In the genomic region with DNA sequence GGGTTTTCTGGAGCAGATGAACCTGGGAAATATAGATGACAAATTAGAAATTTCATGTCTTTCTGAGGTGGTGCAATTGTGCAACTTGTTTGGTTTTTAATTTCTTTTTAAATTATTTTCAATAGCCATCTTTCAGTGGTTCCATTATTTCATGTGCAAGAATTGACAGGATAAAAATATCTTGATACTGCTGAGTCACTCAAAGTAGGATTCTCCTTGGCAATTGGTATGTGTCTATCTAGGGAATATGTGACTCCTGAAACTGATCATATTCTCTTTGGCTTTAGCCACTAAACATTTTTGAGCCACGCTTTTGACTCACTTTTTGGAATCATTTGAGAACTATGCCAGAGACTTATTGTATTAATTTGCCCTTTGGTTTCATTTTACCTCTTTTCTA, we compare ENCODE assay signal across 22 cellular contexts.
DNase-seq lines count a peak whose midpoint lies in the region; ATAC-seq, FAIRE-seq and TF ChIP-seq lines count a peak whose summit lies in the region.
"Had no signal": no experiment of that assay in that cellular context is flagged by ENCODE, and none has a peak within 500 bp of the region (broad histone marks: within the 10 kb centered on the region; RNA-seq: fewer than 3 reads in every experiment).

No MANE protein-coding gene starts in this region.

- TF ChIP-seq EP300 in HepG2 (IDR thresholded peaks at IDR 0.05; ENCODE audit: low read depth in 2 of 2, low read length in 2 of 2), result no peak
- no peak for TF ChIP-seq EP300 in HepG2 (CRISPR knock-in tag; IDR thresholded peaks at IDR 0.05; ENCODE audit: borderline replicate concordance)

- no TSS peak for BruUV-seq in HepG2 (replicated peaks; lab: Mats Ljungman, UMichigan)

- TF ChIP-seq CTCF in HepG2 (CRISPR knock-in tag; IDR thresholded peaks at IDR 0.05) (no peak), right lobe of liver (IDR thresholded peaks at IDR 0.05) (no peak)

- H3K4me3 ChIP-seq in HepG2 (replicated peaks in 1 of 3; ENCODE audit: insufficient read depth in 1 of 3, low read depth in 2 of 3, low read length in 3 of 3) (no peak overlapping the region), right lobe of liver (no peak overlapping the region), aorta (ENCODE audit: low read length in 2 of 2) (no peak overlapping the region)
- H3K4me3 ChIP-seq: GM12878, K562 had no signal

- H4K20me1 ChIP-seq in HepG2 (ENCODE audit: insufficient read depth, low read length), result no peaks in the 10 kb centered on the region

- CTCF ChIA-PET in HepG2 (lab: Yijun Ruan, JAX; ENCODE audit: low intra/inter-chr PET ratio, low total read pairs), result no interaction called here

- no peak for ATAC-seq in HepG2
- ATAC-seq in right lobe of liver, result no peak
- ATAC-seq in aorta (ENCODE audit: low FRiP score), result no peak
- ATAC-seq: GM12878, K562 had no signal

- H3K4me1 ChIP-seq in HepG2 (ENCODE audit: insufficient read depth, low read length), result no peaks in the 10 kb centered on the region
- H3K4me1 ChIP-seq in right lobe of liver, result no peaks in the 10 kb centered on the region
- no peaks in the 10 kb centered on the region for H3K4me1 ChIP-seq in aorta (ENCODE audit: control insufficient read depth in 1 of 2, insufficient read depth in 2 of 2, low read length in 2 of 2)
- H3K4me1 ChIP-seq: BE2C had no signal

- in situ Hi-C loops in HepG2 (cut with HindIII; ENCODE audit: extremely low pct_ligation_motif_present, low pct_unique_long_range_greater_than_20kb), result no loop called here

- TF ChIP-seq POLR2A in HepG2 (IDR thresholded peaks at IDR 0.05; ENCODE audit: insufficient read depth in 1 of 2, low read depth in 2 of 2, low read length in 2 of 2) (no peak), right lobe of liver (IDR thresholded peaks at IDR 0.05) (no peak)

- no peak overlapping the region for H3K4me2 ChIP-seq in HepG2 (ENCODE audit: low read depth, low read length)

- H3K79me2 ChIP-seq in HepG2 (ENCODE audit: insufficient read depth, low read length), result no peaks in the 10 kb centered on the region

- POLR2A ChIA-PET in HepG2 (lab: Yijun Ruan, JAX), result no interaction called here

- H3K27ac ChIP-seq in HepG2 (ENCODE audit: extremely low read length, insufficient read depth, low read length) (no peak overlapping the region), right lobe of liver (no peak overlapping the region), aorta (ENCODE audit: low read depth in 1 of 2, low read length in 2 of 2) (no peak overlapping the region)
- H3K27ac ChIP-seq: 22Rv1 had no signal

- 0% methylated on average over 1 of the region's 1 CpG for WGBS in HepG2 (ENCODE audit: low lambda C conversion rate)
- 23% methylated on average over 1 of the region's 1 CpG for WGBS in right lobe of liver (ENCODE audit: insufficient coverage, low coverage, low lambda C conversion rate, missing lambda C conversion rate)
- 79 to 82% methylated on average over 1 of the region's 1 CpG for WGBS in aorta, 2 donors

- H3K9me3 ChIP-seq in HepG2 (ENCODE audit: low read length) (peaks cover 87% of the 10 kb centered on the region), right lobe of liver (no peaks in the 10 kb centered on the region), aorta (ENCODE audit: control insufficient read depth, low read length) (no peaks in the 10 kb centered on the region)
- H3K9me3 ChIP-seq: BE2C had no signal

- no peaks in the 10 kb centered on the region for H3K36me3 ChIP-seq in HepG2 (replicated peaks in 1 of 2; ENCODE audit: control insufficient read depth in 1 of 2, insufficient read depth in 2 of 2, low read length in 2 of 2)
- no peaks in the 10 kb centered on the region for H3K36me3 ChIP-seq in right lobe of liver
- no peaks in the 10 kb centered on the region for H3K36me3 ChIP-seq in aorta (ENCODE audit: control insufficient read depth in 1 of 2, insufficient read depth in 2 of 2, low read length in 1 of 2)
- H3K36me3 ChIP-seq: BE2C had no signal

- H3K27me3 ChIP-seq in HepG2 (ENCODE audit: control insufficient read depth in 1 of 2, insufficient read depth in 2 of 2, low read length in 2 of 2) (no peaks in the 10 kb centered on the region), right lobe of liver (no peaks in the 10 kb centered on the region), aorta (ENCODE audit: control insufficient read depth in 1 of 2, insufficient read depth in 2 of 2, low read length in 1 of 2) (no peaks in the 10 kb centered on the region)
- H3K27me3 ChIP-seq: BE2C had no signal

- H2AFZ ChIP-seq in HepG2 (ENCODE audit: low read length), result no peak overlapping the region

- no peak for FAIRE-seq in HepG2 (lab: Jason Lieb, UNC)
- FAIRE-seq: GM12878, K562 had no signal

- no peak for DNase-seq in HepG2 (ENCODE audit: low spot score)
- DNase-seq in right lobe of liver, result no peak
- peak; percentile 1 for DNase-seq in NCI-H460 (ENCODE audit: extremely low read depth, low read depth)
- DNase-seq in myocyte (ENCODE audit: low read depth), result peak; percentile 15
- no peak for DNase-seq in hippocampal formation (lab: John Stamatoyannopoulos, UW)
- DNase-seq in AML-193 (lab: John Stamatoyannopoulos, UW), result no peak
- DNase-seq in aorta, result no peak
- DNase-seq: BE2C; C1 segment of cervical spinal cord; CD4-positive, CD25-positive, alpha-beta regulatory T cell; CD8-positive, alpha-beta memory T cell; COR-L47; DMS 273 treated with DMSO at 0.1 percent for 48 hours; DMS53; DND-41; EL; GOT3; H9; Karpas-422 had no signal

- H3K9ac ChIP-seq in HepG2 (ENCODE audit: insufficient read depth, low read depth, low read length), result no peak overlapping the region

- no peak for TF ChIP-seq RAD21 in HepG2 (CRISPR knock-in tag; IDR thresholded peaks at IDR 0.05)

- intact Hi-C loops in HepG2 (cut with micrococcal nuclease; ENCODE audit: unreplicated experiment) (no loop called here), right lobe of liver (cut with DNase I) (no loop called here), aorta (cut with DNase I) (no loop called here)

TF ChIP-seq in HepG2, 621 proteins besides CTCF, POLR2A, EP300 and RAD21:
- no peak for TF ChIP-seq KLF15 (CRISPR knock-in tag; IDR thresholded peaks at IDR 0.05; ENCODE audit: borderline replicate concordance)
- TF ChIP-seq NFE2L2 (IDR thresholded peaks at IDR 0.05; ENCODE audit: low read length), result peak; percentile 40; the same call in 1 of the 2 replicates
- no peak for TF ChIP-seq ZNF891 (CRISPR knock-in tag; IDR thresholded peaks at IDR 0.05)
- TF ChIP-seq, protein P1, sequence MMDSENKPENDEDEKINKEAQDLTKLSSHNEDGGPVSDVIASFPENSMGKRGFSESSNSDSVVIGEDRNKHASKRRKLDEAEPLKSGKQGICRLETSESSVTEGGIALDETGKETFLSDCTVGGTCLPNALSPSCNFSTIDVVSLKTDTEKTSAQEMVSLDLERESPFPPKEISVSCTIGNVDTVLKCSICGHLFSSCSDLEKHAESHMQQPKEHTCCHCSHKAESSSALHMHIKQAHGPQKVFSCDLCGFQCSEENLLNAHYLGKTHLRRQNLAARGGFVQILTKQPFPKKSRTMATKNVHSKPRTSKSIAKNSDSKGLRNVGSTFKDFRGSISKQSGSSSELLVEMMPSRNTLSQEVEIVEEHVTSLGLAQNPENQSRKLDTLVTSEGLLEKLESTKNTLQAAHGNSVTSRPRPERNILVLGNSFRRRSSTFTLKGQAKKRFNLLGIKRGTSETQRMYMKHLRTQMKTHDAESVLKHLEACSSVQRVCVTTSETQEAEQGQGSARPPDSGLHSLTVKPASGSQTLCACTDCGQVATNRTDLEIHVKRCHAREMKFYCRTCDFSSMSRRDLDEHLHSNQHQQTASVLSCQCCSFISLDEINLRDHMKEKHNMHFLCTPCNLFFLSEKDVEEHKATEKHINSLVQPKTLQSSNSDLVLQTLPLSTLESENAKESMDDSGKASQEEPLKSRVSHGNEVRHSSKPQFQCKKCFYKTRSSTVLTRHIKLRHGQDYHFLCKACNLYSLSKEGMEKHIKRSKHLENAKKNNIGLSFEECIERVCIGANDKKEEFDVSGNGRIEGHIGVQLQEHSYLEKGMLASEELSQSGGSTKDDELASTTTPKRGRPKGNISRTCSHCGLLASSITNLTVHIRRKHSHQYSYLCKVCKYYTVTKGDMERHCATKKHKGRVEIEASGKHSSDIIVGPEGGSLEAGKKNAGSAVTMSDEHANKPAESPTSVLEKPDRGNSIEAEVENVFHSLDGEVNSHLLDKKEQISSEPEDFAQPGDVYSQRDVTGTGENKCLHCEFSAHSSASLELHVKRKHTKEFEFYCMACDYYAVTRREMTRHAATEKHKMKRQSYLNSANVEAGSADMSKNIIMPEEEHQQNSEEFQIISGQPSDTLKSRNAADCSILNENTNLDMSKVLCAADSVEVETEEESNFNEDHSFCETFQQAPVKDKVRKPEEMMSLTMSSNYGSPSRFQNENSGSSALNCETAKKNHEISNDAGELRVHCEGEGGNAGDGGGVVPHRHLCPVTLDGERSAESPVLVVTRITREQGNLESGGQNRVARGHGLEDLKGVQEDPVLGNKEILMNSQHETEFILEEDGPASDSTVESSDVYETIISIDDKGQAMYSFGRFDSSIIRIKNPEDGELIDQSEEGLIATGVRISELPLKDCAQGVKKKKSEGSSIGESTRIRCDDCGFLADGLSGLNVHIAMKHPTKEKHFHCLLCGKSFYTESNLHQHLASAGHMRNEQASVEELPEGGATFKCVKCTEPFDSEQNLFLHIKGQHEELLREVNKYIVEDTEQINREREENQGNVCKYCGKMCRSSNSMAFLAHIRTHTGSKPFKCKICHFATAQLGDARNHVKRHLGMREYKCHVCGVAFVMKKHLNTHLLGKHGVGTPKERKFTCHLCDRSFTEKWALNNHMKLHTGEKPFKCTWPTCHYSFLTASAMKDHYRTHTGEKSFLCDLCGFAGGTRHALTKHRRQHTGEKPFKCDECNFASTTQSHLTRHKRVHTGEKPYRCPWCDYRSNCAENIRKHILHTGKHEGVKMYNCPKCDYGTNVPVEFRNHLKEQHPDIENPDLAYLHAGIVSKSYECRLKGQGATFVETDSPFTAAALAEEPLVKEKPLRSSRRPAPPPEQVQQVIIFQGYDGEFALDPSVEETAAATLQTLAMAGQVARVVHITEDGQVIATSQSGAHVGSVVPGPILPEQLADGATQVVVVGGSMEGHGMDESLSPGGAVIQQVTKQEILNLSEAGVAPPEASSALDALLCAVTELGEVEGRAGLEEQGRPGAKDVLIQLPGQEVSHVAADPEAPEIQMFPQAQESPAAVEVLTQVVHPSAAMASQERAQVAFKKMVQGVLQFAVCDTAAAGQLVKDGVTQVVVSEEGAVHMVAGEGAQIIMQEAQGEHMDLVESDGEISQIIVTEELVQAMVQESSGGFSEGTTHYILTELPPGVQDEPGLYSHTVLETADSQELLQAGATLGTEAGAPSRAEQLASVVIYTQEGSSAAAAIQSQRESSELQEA (CRISPR knock-in tag; IDR thresholded peaks at IDR 0.05; ENCODE audit: not compliant biosample characterization), result no peak
- TF ChIP-seq ZNF766 (CRISPR knock-in tag; IDR thresholded peaks at IDR 0.05; ENCODE audit: borderline replicate concordance), result no peak
- no peak for TF ChIP-seq CBX5 (CRISPR knock-in tag; IDR thresholded peaks at IDR 0.05; ENCODE audit: borderline replicate concordance)
- TF ChIP-seq ZFP36L1 (CRISPR knock-in tag; IDR thresholded peaks at IDR 0.05), result no peak

Comparison
In these comparisons a context has a peak if more than half of its experiments do, and no peak if none do; other contexts are left out.
1. DNase-seq: peak in NCI-H460 (single experiment) and myocyte (single experiment); none in HepG2 (single experiment), right lobe of liver (0 of 3), hippocampal formation (0 of 2), AML-193 (0 of 2) and aorta (0 of 2).